32 cellular contexts compared by ENCODE assay signal in genomic region chr10:132071667-132072066, GRCh38. TPM values are rescaled to one million over a fixed set of nuclear protein-coding genes. Genes with fewer than 3 reads are reported as not detected.
"Had no signal": no experiment of that assay in that cellular context is flagged by ENCODE, and none has a peak within 500 bp of the region (broad histone marks: within the 10 kb centered on the region; RNA-seq: fewer than 3 reads in every experiment).

No MANE protein-coding gene starts in this region.

- FAIRE-seq: astrocyte, bronchial epithelial cell had no signal

- H3K4me1 ChIP-seq: ascending aorta, body of pancreas, breast epithelium had no signal

- H3K9me3 ChIP-seq: adrenal gland, body of pancreas had no signal

- H3K27me3 ChIP-seq: adrenal gland, ascending aorta, body of pancreas, brain microvascular endothelial cell, breast epithelium, cardiac muscle cell had no signal

- H3K27ac ChIP-seq: adrenal gland, ascending aorta, body of pancreas, brain microvascular endothelial cell, breast epithelium, cardiac muscle cell had no signal

- ATAC-seq: activated naive CD4-positive, alpha-beta T cell treated with anti-CD3 and anti-CD28 coated beads, Interleukin-2, amount 50 U/mL, for 72 hours; activated naive CD8-positive, alpha-beta T cell treated with anti-CD3 and anti-CD28 coated beads, Interleukin-2, amount 50 U/mL, for 24 hours; activated T-cell treated with anti-CD3 and anti-CD28 coated beads, Interleukin-2, amount 50 U/mL, for 4 hours; activated T-cell treated with anti-CD3 and anti-CD28 coated beads, Interleukin-2, amount 50 U/mL, for 72 hours; activated T-helper 17 cell treated with anti-CD3 and anti-CD28 coated beads, Interleukin-2, amount 50 U/mL, for 72 hours; body of pancreas had no signal

- DNase-seq: activated effector memory CD4-positive, alpha-beta T cell treated with anti-CD3 and anti-CD28 coated beads, Interleukin-2, amount 50 U/mL, for 16 hours; activated effector memory CD4-positive, alpha-beta T cell treated with Interleukin-2 at 50 U/mL for 16 hours; activated gamma-delta T cell; activated gamma-delta T cell treated with Interleukin-2 at 50 U/mL for 16 hours; activated naive CD4-positive, alpha-beta T cell; activated naive CD4-positive, alpha-beta T cell treated with anti-CD3 and anti-CD28 coated beads for 36 hours; activated naive CD4-positive, alpha-beta T cell treated with anti-CD3 and anti-CD28 coated beads, Interleukin-2, amount 10 ng/mL, durations not matched to agents 7 days and 5 days; activated naive CD4-positive, alpha-beta T cell treated with anti-CD3 and anti-CD28 coated beads, Interleukin-2, amount 50 U/mL, for 16 hours; activated naive CD4-positive, alpha-beta T cell treated with Interleukin-2 at 50 U/mL for 16 hours; activated naive CD8-positive, alpha-beta T cell treated with anti-CD3 and anti-CD28 coated beads for 36 hours; activated naive CD8-positive, alpha-beta T cell treated with anti-CD3 and anti-CD28 coated beads, Interleukin-2, amount 10 ng/mL, durations not matched to agents 7 days and 5 days; activated naive CD8-positive, alpha-beta T cell treated with anti-CD3 and anti-CD28 coated beads, Interleukin-2, amount 50 U/mL, for 24 hours; activated T-cell treated with anti-CD3 and anti-CD28 coated beads, Interleukin-2, amount 50 U/mL, for 24 hours; activated T-cell treated with anti-CD3 and anti-CD28 coated beads, Interleukin-2, amount 50 U/mL, for 4 hours; activated T-cell treated with anti-CD3 and anti-CD28 coated beads, Interleukin-2, amount 50 U/mL, for 48 hours; activated T-cell treated with anti-CD3 and anti-CD28 coated beads, Interleukin-2, amount 50 U/mL, for 72 hours; amniotic stem cell; amygdala; anterior cingulate cortex; body of pancreas; brain microvascular endothelial cell; caudate nucleus; central memory CD4-positive, alpha-beta T cell; cerebellar nuclear complex had no signal

- H3K4me3 ChIP-seq: adrenal gland, ascending aorta, body of pancreas, breast epithelium, cardiac muscle cell had no signal

- H3K36me3 ChIP-seq: adrenal gland, ascending aorta, brain microvascular endothelial cell, breast epithelium, cardiac muscle cell had no signal

RNA-seq across cellular contexts. Expression of gene JAKMIP3, which starts 5.9 kb away (rescaled TPM):
- total RNA-seq: ascending aorta, bronchial epithelial cell had no signal
